Comparison of ENCODE assay signal across 16 cellular contexts in the genomic region with DNA sequence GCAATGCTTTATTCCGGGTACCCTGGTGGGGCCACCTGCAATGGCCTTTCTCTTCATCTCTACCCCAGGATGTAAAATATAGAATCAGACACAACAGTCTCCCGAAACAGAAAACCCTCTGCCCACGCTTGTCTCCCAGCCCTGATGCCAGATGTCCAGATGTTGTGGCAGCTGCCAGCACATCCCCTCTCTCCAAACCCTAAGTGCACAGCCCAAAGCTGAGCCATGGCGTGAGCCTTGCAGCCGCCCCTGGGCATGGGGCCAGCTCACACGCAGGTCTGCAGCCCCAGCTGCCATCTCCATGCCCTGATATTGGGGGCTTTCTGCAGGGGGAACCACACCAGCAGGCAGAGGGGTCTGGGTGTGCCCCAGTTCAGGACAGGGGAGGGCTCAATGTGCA.
DNase-seq lines count a peak whose midpoint lies in the region; TF ChIP-seq lines count a peak whose summit lies in the region.
"Had no signal": no experiment of that assay in that cellular context is flagged by ENCODE, and none has a peak within 500 bp of the region (broad histone marks: within the 10 kb centered on the region; RNA-seq: fewer than 3 reads in every experiment).

No MANE protein-coding gene starts in this region.

- in situ Hi-C loops in ACHN (cut with HindIII; ENCODE audit: low pct_ligation_motif_present, low pct_unique_long_range_greater_than_20kb, low sequenced_read_pairs) = no loop called here

- DNase-seq in NCI-H446 (lab: John Stamatoyannopoulos, UW) (peak; percentile 18 to 55), NCI-H446 treated with DMSO at 0.1 percent for 48 hours (lab: John Stamatoyannopoulos, UW) (no peak), NCI-H69 (lab: John Stamatoyannopoulos, UW) (peak; percentile 30), dorsolateral prefrontal cortex (no peak), ACHN (no peak), ecto neural progenitor cell (ENCODE audit: low spot score) (no peak), T-helper 2 cell (no peak)
- no peak for DNase-seq in stimulated activated CD4-positive, alpha-beta T cell treated with anti-CD3 and anti-CD28 coated beads, Interleukin-2, amount 100 ng/mL, for 24 hours
- DNase-seq: CD8-positive, alpha-beta memory T cell; NCI-H1417 treated with DMSO at 0.1 percent for 48 hours; NCI-H2029 treated with DMSO at 0.1 percent for 48 hours; NCI-H526; PC-3; SJCRH30 had no signal

- intact Hi-C loops in dorsolateral prefrontal cortex (cut with DNase I) = no loop called here

- TF ChIP-seq CTCF in dorsolateral prefrontal cortex (IDR thresholded peaks at IDR 0.05 in 54 of 56, conservative IDR thresholded peaks at IDR 0.05 in 2 of 56; ENCODE audit: low read depth in 1 of 56, partially characterized antibody in 56 of 56) = no peak

- peak overlapping the region in 54 of 59 donors; percentile 2 to 98 (median 92) for H3K27ac ChIP-seq in dorsolateral prefrontal cortex
- H3K27ac ChIP-seq: BLaER1 treated with 17β-estradiol and CSF1 and Interleukin-3, amounts not matched to agents 10 nM and 100 nM; SJCRH30 had no signal

- no peaks in the 10 kb centered on the region for H3K27me3 ChIP-seq in dorsolateral prefrontal cortex
- H3K27me3 ChIP-seq: BLaER1 treated with 17β-estradiol and CSF1 and Interleukin-3, amounts not matched to agents 10 nM and 100 nM had no signal

- no peak overlapping the region for H3K4me3 ChIP-seq in dorsolateral prefrontal cortex
- H3K4me3 ChIP-seq: BLaER1 treated with 17β-estradiol and CSF1 and Interleukin-3, amounts not matched to agents 10 nM and 100 nM; HAP-1; SJCRH30 had no signal

Comparison
In these comparisons a context has a peak if more than half of its experiments do, and no peak if none do; other contexts are left out.
1. DNase-seq: peak in NCI-H446 (2 of 2) and NCI-H69 (single experiment); none in NCI-H446 treated with DMSO at 0.1 percent for 48 hours (single experiment), dorsolateral prefrontal cortex (0 of 10), ACHN (single experiment), ecto neural progenitor cell (single experiment), T-helper 2 cell (0 of 5) and stimulated activated CD4-positive, alpha-beta T cell treated with anti-CD3 and anti-CD28 coated beads, Interleukin-2, amount 100 ng/mL, for 24 hours (0 of 2).